18 cellular contexts compared by ENCODE assay signal in the genomic region with DNA sequence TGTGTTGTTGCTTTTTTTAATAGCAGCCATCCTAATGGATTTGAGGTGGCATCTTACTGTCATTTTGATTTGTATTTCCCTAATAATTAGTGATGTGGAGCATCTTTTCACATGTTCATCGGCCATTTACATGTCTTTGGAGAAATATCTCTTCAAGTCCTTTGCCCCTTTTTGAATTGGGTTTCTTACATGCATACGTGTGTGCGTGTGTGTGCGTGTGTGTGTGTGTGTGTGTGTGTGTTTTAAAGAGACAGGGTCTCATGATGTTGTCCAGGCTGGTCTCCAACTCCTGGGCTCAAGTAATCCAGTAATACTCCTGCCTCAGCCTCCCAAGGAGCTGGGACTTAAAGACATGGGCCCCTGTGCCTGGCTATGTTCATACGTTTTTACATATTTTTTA. TPM values are rescaled to one million over a fixed set of nuclear protein-coding genes. Genes with fewer than 3 reads are reported as not detected.
DNase-seq lines count a peak whose midpoint lies in the region; ATAC-seq and TF ChIP-seq lines count a peak whose summit lies in the region.
"Had no signal": no experiment of that assay in that cellular context is flagged by ENCODE, and none has a peak within 500 bp of the region (broad histone marks: within the 10 kb centered on the region; RNA-seq: fewer than 3 reads in every experiment).

No MANE protein-coding gene starts in this region.

- peaks cover 20% of the 10 kb centered on the region for H3K36me3 ChIP-seq in OCI-LY7 (ENCODE audit: insufficient read depth, low read length)
- H3K36me3 ChIP-seq in muscle layer of colon (ENCODE audit: insufficient read depth, low read length) = no peaks in the 10 kb centered on the region
- H3K36me3 ChIP-seq: HAP-1 had no signal

- no peak for ATAC-seq in activated naive CD8-positive, alpha-beta T cell treated with anti-CD3 and anti-CD28 coated beads, Interleukin-2, amount 50 U/mL, for 24 hours
- ATAC-seq in HG03521 (IDR thresholded peaks at IDR 0.05; ENCODE audit: unreplicated experiment) = no peak
- ATAC-seq: CD8-positive, alpha-beta T cell; HepG2 had no signal

- peaks cover 5% of the 10 kb centered on the region; the same call in 1 of the 2 replicates for H4K20me1 ChIP-seq in OCI-LY7 (ENCODE audit: insufficient read depth, low read length)

- no peak overlapping the region for H2AFZ ChIP-seq in OCI-LY7 (ENCODE audit: low read length)
- H2AFZ ChIP-seq: GM23248 had no signal

- H3K9ac ChIP-seq in muscle layer of colon (ENCODE audit: low read length) = no peak overlapping the region
- H3K9ac ChIP-seq: BLaER1 treated with 17β-estradiol and CSF1 and Interleukin-3, amounts not matched to agents 10 nM and 100 nM; GM23248 had no signal

- no peaks in the 10 kb centered on the region for H3K9me3 ChIP-seq in OCI-LY7 (ENCODE audit: low read length)
- no peaks in the 10 kb centered on the region for H3K9me3 ChIP-seq in muscle layer of colon (ENCODE audit: low read length)
- H3K9me3 ChIP-seq: HAP-1 had no signal

- no peak overlapping the region for H3K27ac ChIP-seq in OCI-LY7 (ENCODE audit: low read depth, low read length, poor library complexity, severe bottlenecking)
- H3K27ac ChIP-seq in muscle layer of colon (ENCODE audit: low read depth, low read length) = peak overlapping the region; percentile 23
- H3K27ac ChIP-seq: BLaER1 treated with 17β-estradiol and CSF1 and Interleukin-3, amounts not matched to agents 10 nM and 100 nM; GM23248 had no signal

- DNase-seq in activated naive CD8-positive, alpha-beta T cell treated with anti-CD3 and anti-CD28 coated beads, Interleukin-2, amount 50 U/mL, for 24 hours = no peak
- DNase-seq in OCI-LY7 (ENCODE audit: low spot score) = no peak
- no peak for DNase-seq in NCI-H1105 (lab: John Stamatoyannopoulos, UW)
- DNase-seq in midbrain (lab: John Stamatoyannopoulos, UW) = no peak
- DNase-seq: 8988T; Calu3; CD8-positive, alpha-beta T cell; DMS79 treated with DMSO at 0.1 percent for 48 hours; GF-D8; GM23248 had no signal

- no peak overlapping the region for H3K4me2 ChIP-seq in OCI-LY7 (ENCODE audit: low read length)

- no peaks in the 10 kb centered on the region for H3K9me2 ChIP-seq in OCI-LY7 (ENCODE audit: insufficient read depth, low read length)

- H3K27me3 ChIP-seq in muscle layer of colon (ENCODE audit: control insufficient read depth in 1 of 2, insufficient read depth in 2 of 2, low read length in 2 of 2) = no peaks in the 10 kb centered on the region
- H3K27me3 ChIP-seq: BLaER1 treated with 17β-estradiol and CSF1 and Interleukin-3, amounts not matched to agents 10 nM and 100 nM had no signal

- H3K4me3 ChIP-seq in OCI-LY7 (ENCODE audit: low read depth, low read length, poor library complexity, severe bottlenecking) = no peak overlapping the region
- no peak overlapping the region for H3K4me3 ChIP-seq in muscle layer of colon (ENCODE audit: low read depth in 1 of 2, low read length in 2 of 2)
- H3K4me3 ChIP-seq: BLaER1 treated with 17β-estradiol and CSF1 and Interleukin-3, amounts not matched to agents 10 nM and 100 nM; GM23248; HAP-1 had no signal

- peak overlapping the region; percentile 46 for H3K27ac Mint-ChIP-seq in activated naive CD8-positive, alpha-beta T cell
- H3K27ac Mint-ChIP-seq in activated naive CD8-positive, alpha-beta T cell treated with anti-CD3 and anti-CD28 coated beads, Interleukin-2, amount 50 U/mL, for 24 hours = no peak overlapping the region
- H3K27ac Mint-ChIP-seq: B cell had no signal

- H3K36me3 Mint-ChIP-seq in activated naive CD8-positive, alpha-beta T cell = peaks cover 3% of the 10 kb centered on the region
- H3K36me3 Mint-ChIP-seq in activated naive CD8-positive, alpha-beta T cell treated with anti-CD3 and anti-CD28 coated beads, Interleukin-2, amount 50 U/mL, for 24 hours (ENCODE audit: low read depth) = peaks cover 6% of the 10 kb centered on the region

- TSS peak; percentile 26 for BruUV-seq in OCI-LY7 (replicated peaks; lab: Mats Ljungman, UMichigan)

- POLR2A ChIA-PET in OCI-LY7 (lab: Charles Lee) = no interaction called here

- CTCF ChIA-PET in OCI-LY7 (lab: Charles Lee; ENCODE audit: unreplicated experiment) = no interaction called here

- no peaks in the 10 kb centered on the region for H3K9me3 Mint-ChIP-seq in activated naive CD8-positive, alpha-beta T cell (ENCODE audit: low read depth)
- H3K9me3 Mint-ChIP-seq in activated naive CD8-positive, alpha-beta T cell treated with anti-CD3 and anti-CD28 coated beads, Interleukin-2, amount 50 U/mL, for 24 hours = no peaks in the 10 kb centered on the region
- H3K9me3 Mint-ChIP-seq: CD8-positive, alpha-beta T cell had no signal

- intact Hi-C loops in OCI-LY7 (cut with micrococcal nuclease; ENCODE audit: unreplicated experiment) = loop anchor here (5.0 kb wide), 1 partner anchor 33 kb away; no protein-coding TSS in a partner anchor

- H3K4me3 Mint-ChIP-seq in activated naive CD8-positive, alpha-beta T cell = no peak overlapping the region
- no peak overlapping the region for H3K4me3 Mint-ChIP-seq in activated naive CD8-positive, alpha-beta T cell treated with anti-CD3 and anti-CD28 coated beads, Interleukin-2, amount 50 U/mL, for 24 hours
- H3K4me3 Mint-ChIP-seq: B cell; CD8-positive, alpha-beta T cell had no signal

- no peak for TF ChIP-seq CTCF in OCI-LY7 (conservative IDR thresholded peaks at IDR 0.05; ENCODE audit: low read length)

- H3K79me2 ChIP-seq in OCI-LY7 (ENCODE audit: insufficient read depth, low read depth, low read length) = peaks cover 62% of the 10 kb centered on the region

- peaks cover 37% of the 10 kb centered on the region for H3K4me1 Mint-ChIP-seq in activated naive CD8-positive, alpha-beta T cell (ENCODE audit: low read depth)
- H3K4me1 Mint-ChIP-seq in activated naive CD8-positive, alpha-beta T cell treated with anti-CD3 and anti-CD28 coated beads, Interleukin-2, amount 50 U/mL, for 24 hours = peaks cover 35% of the 10 kb centered on the region

- no peaks in the 10 kb centered on the region for H3K27me3 Mint-ChIP-seq in activated naive CD8-positive, alpha-beta T cell
- H3K27me3 Mint-ChIP-seq in activated naive CD8-positive, alpha-beta T cell treated with anti-CD3 and anti-CD28 coated beads, Interleukin-2, amount 50 U/mL, for 24 hours = no peaks in the 10 kb centered on the region
- H3K27me3 Mint-ChIP-seq: B cell had no signal

- peaks cover 37% of the 10 kb centered on the region for H3K4me1 ChIP-seq in OCI-LY7 (ENCODE audit: insufficient read depth, low read length, poor library complexity, severe bottlenecking)
- no peaks in the 10 kb centered on the region for H3K4me1 ChIP-seq in muscle layer of colon (ENCODE audit: insufficient read depth, low read length)

RNA-seq across cellular contexts. Expression of a gene that starts 9.5 kb away (rescaled TPM):
- total RNA-seq in OCI-LY7 (2014; rRNA removed; shearing (Covaris generic)) = 23.7 and 25.5 TPM in 2 replicates
- total RNA-seq in OCI-LY7 (2022) = 23.4 and 32.9 TPM in 2 replicates

RNA-seq across cellular contexts. Expression of a gene that starts 58.4 kb away (rescaled TPM):
- 0.09 TPM in 1 of 2 replicates, not detected in the other for total RNA-seq in OCI-LY7 (2014; rRNA removed; shearing (Covaris generic))
- not detected in 2 replicates for total RNA-seq in OCI-LY7 (2022)
- total RNA-seq: B cell, Calu3, GM23248, H4, HepG2 had no signal
